In the genomic region with DNA sequence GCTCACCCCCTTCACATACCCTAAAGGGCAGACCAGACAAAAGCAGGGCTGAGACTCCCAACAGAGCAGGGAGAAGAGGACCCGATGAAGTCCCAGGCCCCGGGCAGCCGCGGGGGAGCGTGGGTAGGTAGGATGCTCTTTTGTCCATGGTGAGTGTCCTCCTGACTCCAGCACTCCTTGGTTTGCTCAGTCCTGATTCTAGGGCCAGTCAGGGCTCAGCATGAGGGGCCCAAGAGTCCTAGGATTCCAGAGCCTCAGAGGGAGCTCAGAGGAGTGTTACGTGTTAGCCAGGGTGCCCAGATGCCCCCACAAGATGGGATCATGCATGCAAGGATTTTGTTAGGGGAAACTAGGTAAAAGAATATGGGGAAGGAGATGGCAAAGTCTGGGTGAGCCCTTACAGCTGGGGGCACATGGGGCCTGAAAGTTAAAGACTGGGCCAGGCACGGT, we compare ENCODE assay signal across 28 cellular contexts.
DNase-seq lines count a peak whose midpoint lies in the region; ATAC-seq and TF ChIP-seq lines count a peak whose summit lies in the region.
"Had no signal": no experiment of that assay in that cellular context is flagged by ENCODE, and none has a peak within 500 bp of the region (broad histone marks: within the 10 kb centered on the region; RNA-seq: fewer than 3 reads in every experiment).

No MANE protein-coding gene starts in this region.

- H3K27me3 Mint-ChIP-seq in activated naive CD8-positive, alpha-beta T cell treated with anti-CD3 and anti-CD28 coated beads, Interleukin-2, amount 10 ng/mL, durations not matched to agents 7 days and 5 days, result no peaks in the 10 kb centered on the region
- H3K27me3 Mint-ChIP-seq in activated naive CD8-positive, alpha-beta T cell treated with anti-CD3 and anti-CD28 coated beads, Interleukin-2, amount 50 U/mL, for 24 hours, result no peaks in the 10 kb centered on the region
- peaks cover 4% of the 10 kb centered on the region; the same call in 1 of the 2 replicates for H3K27me3 Mint-ChIP-seq in WTC11 (ENCODE audit: low read depth)
- H3K27me3 Mint-ChIP-seq: activated CD8-positive, alpha-beta memory T cell treated with anti-CD3 and anti-CD28 coated beads, Interleukin-2, amount 10 ng/mL, durations not matched to agents 7 days and 5 days; CD4-positive, CD25-positive, alpha-beta regulatory T cell had no signal

- H3K27ac ChIP-seq in urinary bladder (ENCODE audit: low read depth), result peak overlapping the region; percentile 11
- H3K27ac ChIP-seq: brain microvascular endothelial cell, gastroesophageal sphincter had no signal

- ATAC-seq in activated naive CD8-positive, alpha-beta T cell treated with anti-CD3 and anti-CD28 coated beads, Interleukin-2, amount 10 ng/mL, durations not matched to agents 7 days and 5 days (ENCODE audit: low read depth), result no peak
- no peak for ATAC-seq in activated naive CD8-positive, alpha-beta T cell treated with anti-CD3 and anti-CD28 coated beads, Interleukin-2, amount 50 U/mL, for 24 hours
- ATAC-seq in WTC11 (no peak), HG02588 (IDR thresholded peaks at IDR 0.05; ENCODE audit: unreplicated experiment) (no peak)
- ATAC-seq: A549; activated CD8-positive, alpha-beta memory T cell treated with anti-CD3 and anti-CD28 coated beads, Interleukin-2, amount 10 ng/mL, durations not matched to agents 7 days and 5 days; activated T-cell treated with anti-CD3 and anti-CD28 coated beads, Interleukin-2, amount 50 U/mL, for 4 hours; gastroesophageal sphincter; sciatic nerve had no signal

- H3K9me3 Mint-ChIP-seq in activated naive CD8-positive, alpha-beta T cell treated with anti-CD3 and anti-CD28 coated beads, Interleukin-2, amount 10 ng/mL, durations not matched to agents 7 days and 5 days, result no peaks in the 10 kb centered on the region
- no peaks in the 10 kb centered on the region for H3K9me3 Mint-ChIP-seq in activated naive CD8-positive, alpha-beta T cell treated with anti-CD3 and anti-CD28 coated beads, Interleukin-2, amount 50 U/mL, for 24 hours
- H3K9me3 Mint-ChIP-seq in WTC11, result peaks cover 5% of the 10 kb centered on the region; the same call in 1 of the 2 replicates
- H3K9me3 Mint-ChIP-seq: activated naive CD4-positive, alpha-beta T cell treated with anti-CD3 and anti-CD28 coated beads for 36 hours; activated T-cell treated with anti-CD3 and anti-CD28 coated beads, Interleukin-2, amount 50 U/mL, for 4 hours; neural crest cell had no signal

- H3K4me3 Mint-ChIP-seq in activated naive CD8-positive, alpha-beta T cell treated with anti-CD3 and anti-CD28 coated beads, Interleukin-2, amount 10 ng/mL, durations not matched to agents 7 days and 5 days, result no peak overlapping the region
- H3K4me3 Mint-ChIP-seq in activated naive CD8-positive, alpha-beta T cell treated with anti-CD3 and anti-CD28 coated beads, Interleukin-2, amount 50 U/mL, for 24 hours, result no peak overlapping the region
- no peak overlapping the region for H3K4me3 Mint-ChIP-seq in WTC11
- H3K4me3 Mint-ChIP-seq: activated CD8-positive, alpha-beta memory T cell treated with anti-CD3 and anti-CD28 coated beads, Interleukin-2, amount 10 ng/mL, durations not matched to agents 7 days and 5 days; activated naive CD4-positive, alpha-beta T cell treated with anti-CD3 and anti-CD28 coated beads for 36 hours; activated T-cell treated with anti-CD3 and anti-CD28 coated beads, Interleukin-2, amount 50 U/mL, for 4 hours; CD4-positive, CD25-positive, alpha-beta regulatory T cell; HFFc6; neural crest cell had no signal

- no peak for TF ChIP-seq CTCF in WTC11 (IDR thresholded peaks at IDR 0.05)

- H3K4me1 ChIP-seq in urinary bladder (ENCODE audit: insufficient read depth), result no peaks in the 10 kb centered on the region
- H3K4me1 ChIP-seq: A549 had no signal

- peaks cover 2% of the 10 kb centered on the region for H3K4me1 Mint-ChIP-seq in activated naive CD8-positive, alpha-beta T cell treated with anti-CD3 and anti-CD28 coated beads, Interleukin-2, amount 10 ng/mL, durations not matched to agents 7 days and 5 days
- H3K4me1 Mint-ChIP-seq in activated naive CD8-positive, alpha-beta T cell treated with anti-CD3 and anti-CD28 coated beads, Interleukin-2, amount 50 U/mL, for 24 hours, result peaks cover under 1% of the 10 kb centered on the region
- peaks cover 27% of the 10 kb centered on the region for H3K4me1 Mint-ChIP-seq in WTC11

- peak; percentile 24 for DNase-seq in activated naive CD8-positive, alpha-beta T cell treated with anti-CD3 and anti-CD28 coated beads, Interleukin-2, amount 10 ng/mL, durations not matched to agents 7 days and 5 days
- no peak for DNase-seq in activated naive CD8-positive, alpha-beta T cell treated with anti-CD3 and anti-CD28 coated beads, Interleukin-2, amount 50 U/mL, for 24 hours
- DNase-seq in epidermal melanocyte (ENCODE audit: insufficient read length, low spot score), result peak; percentile 5
- DNase-seq in posterior vena cava (ENCODE audit: low spot score), result peak; percentile 42
- DNase-seq in WTC11 (ENCODE audit: low spot score), result no peak
- no peak for DNase-seq in NCI-H69 (lab: John Stamatoyannopoulos, UW)
- DNase-seq: activated CD4-positive, alpha-beta T cell treated with anti-CD3 and anti-CD28 coated beads, Interleukin-2, amount 50 U/mL, for 1 hour; activated CD8-positive, alpha-beta memory T cell treated with anti-CD3 and anti-CD28 coated beads, Interleukin-2, amount 10 ng/mL, durations not matched to agents 7 days and 5 days; activated naive CD4-positive, alpha-beta T cell treated with anti-CD3 and anti-CD28 coated beads for 36 hours; activated T-cell treated with anti-CD3 and anti-CD28 coated beads, Interleukin-2, amount 50 U/mL, for 4 hours; amygdala; brain microvascular endothelial cell; CD4-positive, CD25-positive, alpha-beta regulatory T cell; DMS79 treated with DMSO at 0.1 percent for 48 hours; GDM1; HFFc6; hippocampal formation; NCI-H1048; NCI-H1694 treated with DMSO at 0.1 percent for 48 hours; NCI-H446 treated with DMSO at 0.1 percent for 48 hours; NCI-H82; stimulated activated naive CD4-positive, alpha-beta T cell had no signal

- WGBS in urinary bladder, result 86% methylated on average over 7 of the region's 7 CpGs

- intact Hi-C loops in posterior vena cava (cut with DNase I), result no loop called here

- CTCF ChIA-PET in WTC11 (lab: Charles Lee), result no interaction called here

- no peak overlapping the region for H3K4me3 ChIP-seq in urinary bladder (ENCODE audit: low read depth, low read length)
- H3K4me3 ChIP-seq: A549, gastroesophageal sphincter had no signal

- H3K36me3 Mint-ChIP-seq in activated naive CD8-positive, alpha-beta T cell treated with anti-CD3 and anti-CD28 coated beads, Interleukin-2, amount 10 ng/mL, durations not matched to agents 7 days and 5 days, result no peaks in the 10 kb centered on the region
- H3K36me3 Mint-ChIP-seq in activated naive CD8-positive, alpha-beta T cell treated with anti-CD3 and anti-CD28 coated beads, Interleukin-2, amount 50 U/mL, for 24 hours (ENCODE audit: low read depth), result no peaks in the 10 kb centered on the region
- H3K36me3 Mint-ChIP-seq in WTC11, result no peaks in the 10 kb centered on the region
- H3K36me3 Mint-ChIP-seq: activated CD8-positive, alpha-beta memory T cell treated with anti-CD3 and anti-CD28 coated beads, Interleukin-2, amount 10 ng/mL, durations not matched to agents 7 days and 5 days; CD4-positive, CD25-positive, alpha-beta regulatory T cell had no signal

- H3K27ac Mint-ChIP-seq in activated naive CD8-positive, alpha-beta T cell treated with anti-CD3 and anti-CD28 coated beads, Interleukin-2, amount 10 ng/mL, durations not matched to agents 7 days and 5 days, result peak overlapping the region; percentile 59
- no peak overlapping the region for H3K27ac Mint-ChIP-seq in activated naive CD8-positive, alpha-beta T cell treated with anti-CD3 and anti-CD28 coated beads, Interleukin-2, amount 50 U/mL, for 24 hours
- H3K27ac Mint-ChIP-seq in WTC11, result no peak overlapping the region
- H3K27ac Mint-ChIP-seq: activated CD8-positive, alpha-beta memory T cell treated with anti-CD3 and anti-CD28 coated beads, Interleukin-2, amount 10 ng/mL, durations not matched to agents 7 days and 5 days; activated naive CD4-positive, alpha-beta T cell treated with anti-CD3 and anti-CD28 coated beads for 36 hours; HFFc6 had no signal

- no peaks in the 10 kb centered on the region for H3K36me3 ChIP-seq in urinary bladder (ENCODE audit: insufficient read depth)
- H3K36me3 ChIP-seq: brain microvascular endothelial cell, gastroesophageal sphincter had no signal

- POLR2A ChIA-PET in activated naive CD8-positive, alpha-beta T cell treated with anti-CD3 and anti-CD28 coated beads, Interleukin-2, amount 10 ng/mL, durations not matched to agents 7 days and 5 days (lab: Charles Lee), result interaction anchor here (0.7 kb wide), 1 partner anchor 66 kb away, joined by 3 read pairs; no protein-coding TSS in a partner anchor
- POLR2A ChIA-PET in WTC11 (lab: Charles Lee), result no interaction called here

TF ChIP-seq in WTC11, 78 proteins besides CTCF, POLR2A, EP300 and RAD21 (continues in another document):
- TF ChIP-seq ETV6 (CRISPR knock-in tag; IDR thresholded peaks at IDR 0.05), result no peak
- TF ChIP-seq, protein P1, sequence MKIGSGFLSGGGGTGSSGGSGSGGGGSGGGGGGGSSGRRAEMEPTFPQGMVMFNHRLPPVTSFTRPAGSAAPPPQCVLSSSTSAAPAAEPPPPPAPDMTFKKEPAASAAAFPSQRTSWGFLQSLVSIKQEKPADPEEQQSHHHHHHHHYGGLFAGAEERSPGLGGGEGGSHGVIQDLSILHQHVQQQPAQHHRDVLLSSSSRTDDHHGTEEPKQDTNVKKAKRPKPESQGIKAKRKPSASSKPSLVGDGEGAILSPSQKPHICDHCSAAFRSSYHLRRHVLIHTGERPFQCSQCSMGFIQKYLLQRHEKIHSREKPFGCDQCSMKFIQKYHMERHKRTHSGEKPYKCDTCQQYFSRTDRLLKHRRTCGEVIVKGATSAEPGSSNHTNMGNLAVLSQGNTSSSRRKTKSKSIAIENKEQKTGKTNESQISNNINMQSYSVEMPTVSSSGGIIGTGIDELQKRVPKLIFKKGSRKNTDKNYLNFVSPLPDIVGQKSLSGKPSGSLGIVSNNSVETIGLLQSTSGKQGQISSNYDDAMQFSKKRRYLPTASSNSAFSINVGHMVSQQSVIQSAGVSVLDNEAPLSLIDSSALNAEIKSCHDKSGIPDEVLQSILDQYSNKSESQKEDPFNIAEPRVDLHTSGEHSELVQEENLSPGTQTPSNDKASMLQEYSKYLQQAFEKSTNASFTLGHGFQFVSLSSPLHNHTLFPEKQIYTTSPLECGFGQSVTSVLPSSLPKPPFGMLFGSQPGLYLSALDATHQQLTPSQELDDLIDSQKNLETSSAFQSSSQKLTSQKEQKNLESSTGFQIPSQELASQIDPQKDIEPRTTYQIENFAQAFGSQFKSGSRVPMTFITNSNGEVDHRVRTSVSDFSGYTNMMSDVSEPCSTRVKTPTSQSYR (CRISPR knock-in tag; IDR thresholded peaks at IDR 0.05), result no peak
- TF ChIP-seq TEAD4 (CRISPR knock-in tag; IDR thresholded peaks at IDR 0.05), result no peak
- no peak for TF ChIP-seq CREB1 (CRISPR knock-in tag; IDR thresholded peaks at IDR 0.05)
- no peak for TF ChIP-seq ZNF263 (CRISPR knock-in tag; IDR thresholded peaks at IDR 0.05; ENCODE audit: low read depth)
- no peak for TF ChIP-seq FOXJ3 (CRISPR knock-in tag; IDR thresholded peaks at IDR 0.05; ENCODE audit: borderline replicate concordance)

Comparison
In these comparisons a context has a peak if more than half of its experiments do, and no peak if none do; other contexts are left out.
1. DNase-seq: peak in activated naive CD8-positive, alpha-beta T cell treated with anti-CD3 and anti-CD28 coated beads, Interleukin-2, amount 10 ng/mL, durations not matched to agents 7 days and 5 days (single experiment), epidermal melanocyte (single experiment) and posterior vena cava (single experiment); none in activated naive CD8-positive, alpha-beta T cell treated with anti-CD3 and anti-CD28 coated beads, Interleukin-2, amount 50 U/mL, for 24 hours (single experiment), WTC11 (single experiment) and NCI-H69 (single experiment).